ENCODE assay signal across 32 cellular contexts in the genomic region with DNA sequence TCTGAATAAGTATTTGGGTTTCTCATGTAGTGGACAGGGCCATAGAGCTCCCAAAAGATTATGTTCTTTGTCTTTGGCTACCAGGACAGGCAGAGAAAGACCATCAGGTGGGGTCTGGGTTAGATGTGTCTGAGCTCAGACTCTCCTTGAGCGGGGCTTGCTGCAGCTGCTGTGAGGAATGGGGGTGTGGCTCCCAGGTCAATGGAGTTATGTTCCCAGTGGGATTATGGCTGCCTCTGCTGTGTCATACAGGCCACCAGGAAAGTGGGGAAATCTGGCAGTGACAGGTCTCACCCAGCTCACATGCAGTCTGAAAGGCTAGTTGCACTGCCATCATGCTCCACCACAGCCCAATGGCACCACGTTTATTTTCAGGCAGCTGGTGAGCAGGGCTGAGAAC.
"Had no signal": no experiment of that assay in that cellular context is flagged by ENCODE, and none has a peak within 500 bp of the region (broad histone marks: within the 10 kb centered on the region; RNA-seq: fewer than 3 reads in every experiment).

No MANE protein-coding gene starts in this region.

- H3K27me3 ChIP-seq: adrenal gland, body of pancreas, esophagus muscularis mucosa, foreskin keratinocyte, gastrocnemius medialis had no signal

- H3K27ac ChIP-seq: adrenal gland, body of pancreas, esophagus muscularis mucosa, foreskin keratinocyte, gastrocnemius medialis had no signal

- ATAC-seq: activated CD4-positive, alpha-beta T cell treated with anti-CD3 and anti-CD28 coated beads for 36 hours; activated CD8-positive, alpha-beta memory T cell treated with anti-CD3 and anti-CD28 coated beads, Interleukin-2, amount 10 ng/mL, durations not matched to agents 7 days and 5 days; activated CD8-positive, alpha-beta T cell treated with anti-CD3 and anti-CD28 coated beads, Interleukin-2, amount 10 ng/mL, durations not matched to agents 7 days and 5 days; activated naive CD8-positive, alpha-beta T cell treated with anti-CD3 and anti-CD28 coated beads, Interleukin-2, amount 50 U/mL, for 24 hours; body of pancreas; effector memory CD8-positive, alpha-beta T cell; foreskin keratinocyte; gastrocnemius medialis had no signal

- H3K4me1 ChIP-seq: adrenal gland, body of pancreas, esophagus muscularis mucosa, foreskin keratinocyte, gastrocnemius medialis had no signal

- H3K36me3 ChIP-seq: adrenal gland, esophagus muscularis mucosa, gastrocnemius medialis had no signal

- H3K27me3 Mint-ChIP-seq: activated CD4-positive, alpha-beta memory T cell treated with anti-CD3 and anti-CD28 coated beads for 36 hours; activated CD4-positive, alpha-beta T cell treated with anti-CD3 and anti-CD28 coated beads for 36 hours; activated CD4-positive, alpha-beta T cell treated with anti-CD3 and anti-CD28 coated beads, Interleukin-2, amount 10 ng/mL, durations not matched to agents 24 days and 14 days; activated CD8-positive, alpha-beta memory T cell treated with anti-CD3 and anti-CD28 coated beads, Interleukin-2, amount 10 ng/mL, durations not matched to agents 7 days and 5 days; activated naive CD4-positive, alpha-beta T cell treated with anti-CD3 and anti-CD28 coated beads, Interleukin-2, amount 50 U/mL, for 24 hours; activated naive CD8-positive, alpha-beta T cell treated with anti-CD3 and anti-CD28 coated beads for 36 hours; activated naive CD8-positive, alpha-beta T cell treated with anti-CD3 and anti-CD28 coated beads, Interleukin-2, amount 50 U/mL, for 24 hours; effector memory CD8-positive, alpha-beta T cell had no signal

- H3K4me3 Mint-ChIP-seq: activated CD4-positive, alpha-beta memory T cell treated with anti-CD3 and anti-CD28 coated beads for 36 hours; activated CD4-positive, alpha-beta T cell treated with anti-CD3 and anti-CD28 coated beads for 36 hours; activated CD4-positive, alpha-beta T cell treated with anti-CD3 and anti-CD28 coated beads, Interleukin-2, amount 10 ng/mL, durations not matched to agents 24 days and 14 days; activated CD8-positive, alpha-beta memory T cell treated with anti-CD3 and anti-CD28 coated beads, Interleukin-2, amount 10 ng/mL, durations not matched to agents 7 days and 5 days; activated CD8-positive, alpha-beta T cell treated with anti-CD3 and anti-CD28 coated beads, Interleukin-2, amount 10 ng/mL, durations not matched to agents 7 days and 5 days; activated naive CD4-positive, alpha-beta T cell treated with anti-CD3 and anti-CD28 coated beads for 36 hours; activated naive CD4-positive, alpha-beta T cell treated with anti-CD3 and anti-CD28 coated beads, Interleukin-2, amount 50 U/mL, for 24 hours; activated naive CD8-positive, alpha-beta T cell treated with anti-CD3 and anti-CD28 coated beads for 36 hours; activated naive CD8-positive, alpha-beta T cell treated with anti-CD3 and anti-CD28 coated beads, Interleukin-2, amount 50 U/mL, for 24 hours; activated T-helper 1 cell treated with anti-CD3 and anti-CD28 coated beads, Interleukin-12 subunit alpha, Interleukin-12 subunit beta, Interleukin-2, Interleukin-4 antibody, amounts not matched to agents 30 ng/mL and 10 ng/mL and 1 ng/mL, durations not matched to agents 14 hours and 24 hours and 36 hours; effector memory CD8-positive, alpha-beta T cell had no signal

- FAIRE-seq: colon had no signal

- DNase-seq: activated CD4-positive, alpha-beta memory T cell treated with anti-CD3 and anti-CD28 coated beads for 36 hours; activated CD4-positive, alpha-beta T cell treated with anti-CD3 and anti-CD28 coated beads for 36 hours; activated CD4-positive, alpha-beta T cell treated with anti-CD3 and anti-CD28 coated beads, Interleukin-2, amount 10 ng/mL, durations not matched to agents 24 days and 14 days; activated CD4-positive, CD25-positive, alpha-beta regulatory T cell; activated CD4-positive, CD25-positive, alpha-beta regulatory T cell treated with anti-CD3 and anti-CD28 coated beads, Interleukin-2, amount 50 U/mL, for 72 hours; activated CD8-positive, alpha-beta memory T cell treated with anti-CD3 and anti-CD28 coated beads, Interleukin-2, amount 10 ng/mL, durations not matched to agents 7 days and 5 days; activated CD8-positive, alpha-beta memory T cell treated with anti-CD3 and anti-CD28 coated beads, Interleukin-2, amount 50 U/mL, for 4 hours; activated CD8-positive, alpha-beta T cell treated with anti-CD3 and anti-CD28 coated beads, Interleukin-2, amount 10 ng/mL, durations not matched to agents 7 days and 5 days; activated effector memory CD4-positive, alpha-beta T cell treated with anti-CD3 and anti-CD28 coated beads, Interleukin-2, amount 50 U/mL, for 16 hours; activated naive CD4-positive, alpha-beta T cell treated with anti-CD3 and anti-CD28 coated beads for 36 hours; activated naive CD8-positive, alpha-beta T cell treated with anti-CD3 and anti-CD28 coated beads for 36 hours; activated naive CD8-positive, alpha-beta T cell treated with anti-CD3 and anti-CD28 coated beads, Interleukin-2, amount 50 U/mL, for 24 hours; activated T-cell treated with anti-CD3 and anti-CD28 coated beads, Interleukin-2, amount 50 U/mL, for 1 hour; activated T-cell treated with anti-CD3 and anti-CD28 coated beads, Interleukin-2, amount 50 U/mL, for 48 hours; adrenal gland; amygdala; aorta; body of pancreas; caudate nucleus; cortex of kidney; dermis blood vessel endothelial cell; effector CD4-positive, alpha-beta T cell; effector memory CD8-positive, alpha-beta T cell; erythroblast; foreskin keratinocyte; gastrocnemius medialis; T-helper 2 cell had no signal

- H3K9me3 ChIP-seq: adrenal gland, body of pancreas, gastrocnemius medialis had no signal

- H3K36me3 Mint-ChIP-seq: activated CD4-positive, alpha-beta memory T cell treated with anti-CD3 and anti-CD28 coated beads for 36 hours; activated CD8-positive, alpha-beta memory T cell treated with anti-CD3 and anti-CD28 coated beads, Interleukin-2, amount 10 ng/mL, durations not matched to agents 7 days and 5 days; activated naive CD4-positive, alpha-beta T cell treated with anti-CD3 and anti-CD28 coated beads, Interleukin-2, amount 50 U/mL, for 24 hours; activated naive CD8-positive, alpha-beta T cell treated with anti-CD3 and anti-CD28 coated beads for 36 hours had no signal

- H3K4me3 ChIP-seq: adrenal gland, body of pancreas, esophagus muscularis mucosa, gastrocnemius medialis had no signal

- H3K4me1 Mint-ChIP-seq: activated CD4-positive, alpha-beta T cell treated with anti-CD3 and anti-CD28 coated beads for 36 hours; activated CD4-positive, alpha-beta T cell treated with anti-CD3 and anti-CD28 coated beads, Interleukin-2, amount 10 ng/mL, durations not matched to agents 24 days and 14 days; activated CD8-positive, alpha-beta memory T cell treated with anti-CD3 and anti-CD28 coated beads, Interleukin-2, amount 10 ng/mL, durations not matched to agents 7 days and 5 days; activated naive CD4-positive, alpha-beta T cell treated with anti-CD3 and anti-CD28 coated beads, Interleukin-2, amount 50 U/mL, for 24 hours; activated naive CD8-positive, alpha-beta T cell treated with anti-CD3 and anti-CD28 coated beads for 36 hours; activated naive CD8-positive, alpha-beta T cell treated with anti-CD3 and anti-CD28 coated beads, Interleukin-2, amount 50 U/mL, for 24 hours had no signal

- H3K27ac Mint-ChIP-seq: activated CD4-positive, alpha-beta memory T cell treated with anti-CD3 and anti-CD28 coated beads for 36 hours; activated CD4-positive, alpha-beta T cell treated with anti-CD3 and anti-CD28 coated beads for 36 hours; activated CD4-positive, alpha-beta T cell treated with anti-CD3 and anti-CD28 coated beads, Interleukin-2, amount 10 ng/mL, durations not matched to agents 24 days and 14 days; activated CD8-positive, alpha-beta memory T cell treated with anti-CD3 and anti-CD28 coated beads, Interleukin-2, amount 10 ng/mL, durations not matched to agents 7 days and 5 days; activated CD8-positive, alpha-beta T cell treated with anti-CD3 and anti-CD28 coated beads, Interleukin-2, amount 10 ng/mL, durations not matched to agents 7 days and 5 days; activated naive CD4-positive, alpha-beta T cell treated with anti-CD3 and anti-CD28 coated beads for 36 hours; activated naive CD4-positive, alpha-beta T cell treated with anti-CD3 and anti-CD28 coated beads, Interleukin-2, amount 50 U/mL, for 24 hours; activated naive CD8-positive, alpha-beta T cell treated with anti-CD3 and anti-CD28 coated beads for 36 hours; activated naive CD8-positive, alpha-beta T cell treated with anti-CD3 and anti-CD28 coated beads, Interleukin-2, amount 50 U/mL, for 24 hours; activated T-helper 1 cell treated with anti-CD3 and anti-CD28 coated beads, Interleukin-12 subunit alpha, Interleukin-12 subunit beta, Interleukin-2, Interleukin-4 antibody, amounts not matched to agents 30 ng/mL and 10 ng/mL and 1 ng/mL, durations not matched to agents 14 hours and 24 hours and 36 hours; activated T-helper 2 cell treated with anti-CD3 and anti-CD28 coated beads, Interferon-gamma antibody, Interleukin-2, Interleukin-4, amounts not matched to agents 10 μg/mL and 5 μg/mL and 100 μg/mL, durations not matched to agents 14 hours and 24 hours and 36 hours; effector memory CD8-positive, alpha-beta T cell had no signal
